In genomic region chr14:78698991-78699390, GRCh38 we compare ENCODE assay signal across 35 cellular contexts.
DNase-seq lines count a peak whose midpoint lies in the region; ATAC-seq and TF ChIP-seq lines count a peak whose summit lies in the region.
"Had no signal": no experiment of that assay in that cellular context is flagged by ENCODE, and none has a peak within 500 bp of the region (broad histone marks: within the 10 kb centered on the region; RNA-seq: fewer than 3 reads in every experiment).

No MANE protein-coding gene starts in this region.

- H3K36me3 Mint-ChIP-seq in endodermal cell (ENCODE audit: low read depth) = no peaks in the 10 kb centered on the region
- no peaks in the 10 kb centered on the region for H3K36me3 Mint-ChIP-seq in effector memory CD8-positive, alpha-beta T cell (ENCODE audit: insufficient read depth)
- H3K36me3 Mint-ChIP-seq: CD14-positive monocyte; CD4-positive, alpha-beta memory T cell; CD4-positive, CD25-positive, alpha-beta regulatory T cell; CD8-positive, alpha-beta memory T cell; CD8-positive, alpha-beta T cell had no signal

- H3K9me3 ChIP-seq in endodermal cell (ENCODE audit: control insufficient read depth, low read length) (no peaks in the 10 kb centered on the region), left ventricle myocardium inferior (replicated peaks) (no peaks in the 10 kb centered on the region)
- H3K9me3 ChIP-seq: A549; BE2C; BLaER1; BLaER1 treated with 17β-estradiol and CSF1 and Interleukin-3, amounts not matched to agents 10 nM and 100 nM; Caco-2 had no signal

- peaks cover 2% of the 10 kb centered on the region for H3K27me3 Mint-ChIP-seq in endodermal cell (ENCODE audit: insufficient read depth)
- H3K27me3 Mint-ChIP-seq in effector memory CD8-positive, alpha-beta T cell = no peaks in the 10 kb centered on the region
- H3K27me3 Mint-ChIP-seq: B cell; CD4-positive, CD25-positive, alpha-beta regulatory T cell; CD8-positive, alpha-beta memory T cell had no signal

- WGBS in endodermal cell (ENCODE audit: insufficient coverage in 1 of 2, insufficient read length in 1 of 2), 2 experiments = 78 to 91% methylated on average over 2 to 3 of the region's 3 CpGs

- no peak overlapping the region for H3K27ac ChIP-seq in caudate nucleus (ENCODE audit: low read depth, low read length)
- H3K27ac ChIP-seq in endodermal cell (ENCODE audit: low read depth, low read length) = no peak overlapping the region
- no peak overlapping the region for H3K27ac ChIP-seq in left ventricle myocardium inferior (replicated peaks)
- H3K27ac ChIP-seq: 22Rv1; A549; BLaER1; BLaER1 treated with 17β-estradiol and CSF1 and Interleukin-3, amounts not matched to agents 10 nM and 100 nM; C4-2B had no signal

- H3K36me3 ChIP-seq in endodermal cell (ENCODE audit: control insufficient read depth, insufficient read depth, low read length) (no peaks in the 10 kb centered on the region), left ventricle myocardium inferior (no peaks in the 10 kb centered on the region)
- H3K36me3 ChIP-seq: BE2C; BLaER1; BLaER1 treated with 17β-estradiol and CSF1 and Interleukin-3, amounts not matched to agents 10 nM and 100 nM had no signal

- no peak overlapping the region for H3K27ac Mint-ChIP-seq in endodermal cell
- no peak overlapping the region for H3K27ac Mint-ChIP-seq in effector memory CD8-positive, alpha-beta T cell
- H3K27ac Mint-ChIP-seq: B cell; CD14-positive monocyte; CD4-positive, alpha-beta memory T cell; CD4-positive, alpha-beta T cell; CD4-positive, CD25-positive, alpha-beta regulatory T cell; CD8-positive, alpha-beta memory T cell; CD8-positive, alpha-beta T cell had no signal

- no peak overlapping the region for H3K4me3 Mint-ChIP-seq in endodermal cell
- H3K4me3 Mint-ChIP-seq in effector memory CD8-positive, alpha-beta T cell = no peak overlapping the region
- H3K4me3 Mint-ChIP-seq: B cell; CD14-positive monocyte; CD4-positive, alpha-beta memory T cell; CD4-positive, alpha-beta T cell; CD4-positive, CD25-positive, alpha-beta regulatory T cell; CD8-positive, alpha-beta memory T cell; CD8-positive, alpha-beta T cell had no signal

- intact Hi-C loops in head of caudate nucleus (cut with DNase I) = no loop called here
- intact Hi-C loops in left ventricle myocardium inferior (cut with micrococcal nuclease) = no loop called here

- no peak overlapping the region for H3K9ac ChIP-seq in endodermal cell (ENCODE audit: extremely low read depth, low read length, poor library complexity, severe bottlenecking)
- H3K9ac ChIP-seq: BLaER1; BLaER1 treated with 17β-estradiol and CSF1 and Interleukin-3, amounts not matched to agents 10 nM and 100 nM had no signal

- peaks cover 24% of the 10 kb centered on the region for H3K4me1 Mint-ChIP-seq in endodermal cell
- no peaks in the 10 kb centered on the region for H3K4me1 Mint-ChIP-seq in effector memory CD8-positive, alpha-beta T cell (ENCODE audit: low read depth in 2 of 2)
- H3K4me1 Mint-ChIP-seq: B cell; CD14-positive monocyte; CD4-positive, alpha-beta memory T cell; CD4-positive, CD25-positive, alpha-beta regulatory T cell; CD8-positive, alpha-beta memory T cell had no signal

- peak; percentile 16 for TF ChIP-seq CTCF in endodermal cell (conservative IDR thresholded peaks at IDR 0.05)
- TF ChIP-seq CTCF in left ventricle myocardium inferior (IDR thresholded peaks at IDR 0.05; ENCODE audit: borderline replicate concordance) = no peak

- no peaks in the 10 kb centered on the region for H3K9me3 Mint-ChIP-seq in endodermal cell
- peaks cover 2 to 9% of the 10 kb centered on the region in 2 donors for H3K9me3 Mint-ChIP-seq in effector memory CD8-positive, alpha-beta T cell
- H3K9me3 Mint-ChIP-seq: CD4-positive, alpha-beta T cell; CD8-positive, alpha-beta T cell had no signal

- peak in 31 of 61 donors; percentile 2 to 86 (median 28) for DNase-seq in caudate nucleus (lab: John Stamatoyannopoulos, UW)
- DNase-seq in endodermal cell = no peak
- peak in 35 of 42 donors; percentile 12 to 84 (median 46) for DNase-seq in head of caudate nucleus
- peak; percentile 76 for DNase-seq in putamen (ENCODE audit: low spot score)
- no peak for DNase-seq in SK-N-DZ (ENCODE audit: low spot score)
- DNase-seq in GDM1 (lab: John Stamatoyannopoulos, UW) = no peak
- no peak for DNase-seq in effector memory CD8-positive, alpha-beta T cell
- no peak for DNase-seq in left ventricle myocardium inferior
- DNase-seq: 8988T; ACHN; AML-193; BE2C; C1 segment of cervical spinal cord; Caco-2; Calu3; CD4-positive, alpha-beta memory T cell; CD4-positive, alpha-beta T cell; CD4-positive, CD25-positive, alpha-beta regulatory T cell; CD8-positive, alpha-beta memory T cell; CD8-positive, alpha-beta T cell; COR-L47; DMS 273 treated with DMSO at 0.1 percent for 48 hours; DMS153; DMS53; DMS79; DMS79 treated with DMSO at 0.1 percent for 48 hours; DND-41; EL had no signal

- H3K4me3 ChIP-seq in endodermal cell (ENCODE audit: low read length) (no peak overlapping the region), left ventricle myocardium inferior (no peak overlapping the region)
- H3K4me3 ChIP-seq: A549; BLaER1; BLaER1 treated with 17β-estradiol and CSF1 and Interleukin-3, amounts not matched to agents 10 nM and 100 nM had no signal

- H3K27me3 ChIP-seq in endodermal cell (ENCODE audit: control insufficient read depth, insufficient read depth, low read length, poor library complexity, severe bottlenecking) = no peaks in the 10 kb centered on the region
- H3K27me3 ChIP-seq in left ventricle myocardium inferior (ENCODE audit: low read depth) = peaks cover 32% of the 10 kb centered on the region
- H3K27me3 ChIP-seq: BE2C; BLaER1; BLaER1 treated with 17β-estradiol and CSF1 and Interleukin-3, amounts not matched to agents 10 nM and 100 nM had no signal

- H3K4me1 ChIP-seq in endodermal cell (ENCODE audit: control insufficient read depth, insufficient read depth, low read length) (peaks cover 11% of the 10 kb centered on the region), left ventricle myocardium inferior (no peaks in the 10 kb centered on the region)
- H3K4me1 ChIP-seq: A549, BE2C, BLaER1, Caco-2 had no signal

- ATAC-seq in effector memory CD8-positive, alpha-beta T cell (replicated peaks) = no peak
- ATAC-seq: A549; CD8-positive, alpha-beta T cell had no signal

Comparison
In these comparisons a context has a peak if more than half of its experiments do, and no peak if none do; other contexts are left out.
1. DNase-seq: peak in caudate nucleus (31 of 61), head of caudate nucleus (35 of 42) and putamen (single experiment); none in endodermal cell (single experiment), SK-N-DZ (single experiment), GDM1 (single experiment), effector memory CD8-positive, alpha-beta T cell (0 of 3) and left ventricle myocardium inferior (single experiment).